In the genomic region with DNA sequence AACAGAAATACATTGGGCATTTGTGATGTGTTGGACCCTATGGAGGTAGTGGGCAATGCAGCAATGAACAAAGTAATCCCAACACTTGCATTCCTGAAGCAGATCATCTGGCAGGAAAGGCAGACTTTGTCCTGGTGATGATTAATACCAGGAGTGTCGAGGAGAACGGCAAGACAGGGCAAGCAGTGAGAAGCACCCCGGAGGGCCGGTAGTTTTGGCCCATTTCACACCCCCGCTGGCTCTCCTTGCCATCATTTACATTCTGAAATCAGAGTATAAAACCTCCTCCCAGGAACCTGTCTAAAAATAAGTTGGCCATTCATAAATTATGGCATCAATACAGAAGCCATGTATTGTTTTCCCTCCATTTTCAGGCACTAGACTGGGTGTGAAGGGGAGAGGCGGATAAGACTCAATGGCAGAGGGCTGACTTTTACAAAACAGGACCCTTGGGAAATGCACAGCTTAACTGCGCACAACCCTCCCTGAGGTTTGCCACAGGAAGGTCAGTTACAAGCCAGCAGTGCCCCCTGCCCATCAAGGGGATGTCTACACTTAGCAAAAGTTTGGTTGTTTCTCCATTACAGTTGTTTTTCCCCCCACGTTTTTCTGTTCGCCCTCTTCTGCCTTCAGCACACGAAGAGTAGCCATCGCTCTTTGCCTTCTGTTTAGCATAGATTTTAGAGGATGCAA, we compare ENCODE assay signal across 18 cellular contexts. TPM values are rescaled to one million over a fixed set of nuclear protein-coding genes. Genes with fewer than 3 reads are reported as not detected.
DNase-seq lines count a peak whose midpoint lies in the region; ATAC-seq, FAIRE-seq and TF ChIP-seq lines count a peak whose summit lies in the region.
"Had no signal": no experiment of that assay in that cellular context is flagged by ENCODE, and none has a peak within 500 bp of the region (broad histone marks: within the 10 kb centered on the region; RNA-seq: fewer than 3 reads in every experiment).

No MANE protein-coding gene starts in this region.

- no peak overlapping the region for H3K4me3 Mint-ChIP-seq in MCF 10A (ENCODE audit: unreplicated experiment)

- POLR2A ChIA-PET in MCF 10A (lab: Yijun Ruan, JAX): no interaction called here
- POLR2A ChIA-PET in GM12878 (lab: Charles Lee): no interaction called here

- H3K36me3 ChIP-seq in mammary epithelial cell (ENCODE audit: insufficient read depth, low read length): no peaks in the 10 kb centered on the region
- no peaks in the 10 kb centered on the region for H3K36me3 ChIP-seq in GM12878 (ENCODE audit: control insufficient read depth in 2 of 2, insufficient read depth in 2 of 2, low read length in 1 of 2)
- H3K36me3 ChIP-seq in iPS DF 6.9 (ENCODE audit: control insufficient read depth, insufficient read depth, low read length): no peaks in the 10 kb centered on the region

- H3K79me2 ChIP-seq in mammary epithelial cell (ENCODE audit: insufficient read depth, low read length) (no peaks in the 10 kb centered on the region), GM12878 (ENCODE audit: control insufficient read depth, insufficient read depth, low read length) (no peaks in the 10 kb centered on the region)

- WGBS in mammary epithelial cell (ENCODE audit: low coverage, missing lambda C conversion rate): 45% methylated on average over 10 of the region's 11 CpGs
- WGBS in GM12878 (ENCODE audit: insufficient coverage, insufficient replicate concordance, low lambda C conversion rate, missing lambda C conversion rate): 27% methylated on average over 11 of the region's 11 CpGs
- WGBS in iPS DF 6.9 (ENCODE audit: insufficient coverage, insufficient read length): no CpG with 5 or more reads among the region's 11 CpGs

- H4K20me1 ChIP-seq in mammary epithelial cell (ENCODE audit: insufficient read depth, low read length) (no peaks in the 10 kb centered on the region), GM12878 (ENCODE audit: control insufficient read depth, insufficient read depth) (no peaks in the 10 kb centered on the region)

- peak overlapping the region; percentile 18 for H2AFZ ChIP-seq in mammary epithelial cell (ENCODE audit: low read depth, low read length)
- no peak overlapping the region for H2AFZ ChIP-seq in GM12878 (ENCODE audit: control insufficient read depth, low read depth, low read length)

- no peaks in the 10 kb centered on the region for H3K4me1 Mint-ChIP-seq in MCF 10A (ENCODE audit: insufficient read depth, unreplicated experiment)

- peak overlapping the region; percentile 11 for H3K4me2 ChIP-seq in mammary epithelial cell (ENCODE audit: insufficient read depth, low read depth, low read length)
- H3K4me2 ChIP-seq in GM12878 (ENCODE audit: control insufficient read depth, insufficient read depth): no peak overlapping the region

- no peak for FAIRE-seq in GM12878 (lab: Jason Lieb, UNC)
- FAIRE-seq: H54 had no signal

- H3K9me3 ChIP-seq in mammary epithelial cell (replicated peaks; ENCODE audit: insufficient read depth, low read length): no peaks in the 10 kb centered on the region
- no peaks in the 10 kb centered on the region for H3K9me3 ChIP-seq in GM12878 (replicated peaks; ENCODE audit: control insufficient read depth, insufficient read depth, low read length)
- no peaks in the 10 kb centered on the region for H3K9me3 ChIP-seq in iPS DF 6.9 (ENCODE audit: control insufficient read depth, insufficient read depth, low read length)

- H3K36me3 Mint-ChIP-seq in MCF 10A (ENCODE audit: insufficient read depth, unreplicated experiment): no peaks in the 10 kb centered on the region

- CTCF ChIA-PET in mammary epithelial cell (lab: Charles Lee; ENCODE audit: low non-redundant PET): no interaction called here
- CTCF ChIA-PET in MCF 10A (lab: Yijun Ruan, JAX): interaction anchor here (0.8 kb wide), 1 partner anchor 1120 kb away, joined by 3 read pairs; no protein-coding TSS in a partner anchor
- CTCF ChIA-PET in GM12878 (lab: Yijun Ruan, JAX): no interaction called here

- TF ChIP-seq CTCF in mammary epithelial cell (conservative IDR thresholded peaks at IDR 0.05 in 1 of 2, IDR thresholded peaks at IDR 0.05 in 1 of 2; ENCODE audit: extremely low read depth in 1 of 2, insufficient read depth in 1 of 2, low read depth in 1 of 2, low read length in 2 of 2): no peak
- TF ChIP-seq CTCF in MCF 10A (IDR thresholded peaks at IDR 0.05; ENCODE audit: unreplicated experiment): no peak
- TF ChIP-seq CTCF in GM12878 (IDR thresholded peaks at IDR 0.05 in 2 of 3, conservative IDR thresholded peaks at IDR 0.05 in 1 of 3; ENCODE audit: control insufficient read depth in 2 of 3, extremely low read depth in 1 of 3, insufficient read depth in 1 of 3, low read depth in 3 of 3, low read length in 3 of 3): no peak; a peak in 1 of 6 replicates

- peak; percentile 14 for DNase-seq in mammary epithelial cell
- no peak for DNase-seq in MCF 10A (ENCODE audit: unreplicated experiment)
- DNase-seq in GM12878 (ENCODE audit: low read depth, low spot score): no peak
- peak; percentile 11 for DNase-seq in iPS DF 6.9 (ENCODE audit: low read depth, low spot score)
- no peak for DNase-seq in activated T-cell treated with anti-CD3 and anti-CD28 coated beads for 4 hours
- no peak for DNase-seq in activated effector memory CD4-positive, alpha-beta T cell treated with Interleukin-2 at 50 U/mL for 16 hours
- DNase-seq in cerebellar nuclear complex (lab: John Stamatoyannopoulos, UW): no peak
- DNase-seq: AML-193, DMS79 treated with DMSO at 0.1 percent for 48 hours, GDM1, MM.1S, NCI-H2081, NCI-H345, NCI-H69, PC-3 had no signal

- H3K4me3 ChIP-seq in mammary epithelial cell (replicated peaks in 1 of 3; ENCODE audit: insufficient read depth in 1 of 3, low read depth in 2 of 3, low read length in 3 of 3) (no peak overlapping the region), GM12878 (no peak overlapping the region), iPS DF 6.9 (ENCODE audit: low read length) (no peak overlapping the region)
- H3K4me3 ChIP-seq: SK-N-MC had no signal

- BruUV-seq in mammary epithelial cell (replicated peaks; lab: Mats Ljungman, UMichigan): no TSS peak
- no TSS peak for BruUV-seq in MCF 10A (replicated peaks; lab: Mats Ljungman, UMichigan)
- no TSS peak for BruUV-seq in GM12878 (replicated peaks; lab: Mats Ljungman, UMichigan)

- H3K27me3 ChIP-seq in mammary epithelial cell (ENCODE audit: insufficient read depth, low read length): no peaks in the 10 kb centered on the region
- no peaks in the 10 kb centered on the region; a peak in 1 of 4 replicates for H3K27me3 ChIP-seq in GM12878 (replicated peaks in 1 of 2; ENCODE audit: control insufficient read depth in 2 of 2, insufficient read depth in 2 of 2, low read length in 1 of 2)
- no peaks in the 10 kb centered on the region for H3K27me3 ChIP-seq in iPS DF 6.9 (ENCODE audit: control insufficient read depth, insufficient read depth, low read length)

- H3K27ac ChIP-seq in mammary epithelial cell (ENCODE audit: insufficient read depth, low read depth, low read length) (no peak overlapping the region), GM12878 (ENCODE audit: control insufficient read depth, insufficient read depth) (no peak overlapping the region), iPS DF 6.9 (ENCODE audit: low read length) (no peak overlapping the region)
- H3K27ac ChIP-seq: SK-N-MC had no signal

- no peak for TF ChIP-seq EP300 in GM12878 (IDR thresholded peaks at IDR 0.05; ENCODE audit: borderline replicate concordance in 1 of 2, control insufficient read depth in 1 of 2, low read depth in 2 of 2, low read length in 2 of 2)

- peak; percentile 13; the same call in 1 of the 2 replicates for TF ChIP-seq RAD21 in GM12878 (IDR thresholded peaks at IDR 0.05; ENCODE audit: insufficient read depth, low read depth, low read length)

- intact Hi-C loops in mammary epithelial cell (cut with micrococcal nuclease): no loop called here
- intact Hi-C loops in MCF 10A (cut with micrococcal nuclease): no loop called here
- intact Hi-C loops in GM12878 (cut with micrococcal nuclease; ENCODE audit: unreplicated experiment): no loop called here

- in situ Hi-C loops in mammary epithelial cell (cut with MboI; ENCODE audit: low sequenced_read_pairs in 2 of 2) (no loop called here), GM12878 (cut with MboI) (no loop called here)

- H3K27me3 Mint-ChIP-seq in MCF 10A (ENCODE audit: insufficient read depth, unreplicated experiment): no peaks in the 10 kb centered on the region

- H3K9ac ChIP-seq in mammary epithelial cell (ENCODE audit: insufficient read depth, low read length) (no peak overlapping the region), GM12878 (ENCODE audit: control insufficient read depth, insufficient read depth, low read length) (no peak overlapping the region)

- H3K4me1 ChIP-seq in mammary epithelial cell (ENCODE audit: insufficient read depth, low read length) (peaks cover 26% of the 10 kb centered on the region), GM12878 (ENCODE audit: control insufficient read depth, insufficient read depth, low read length) (no peaks in the 10 kb centered on the region), iPS DF 6.9 (ENCODE audit: control insufficient read depth, insufficient read depth, low read length) (peaks cover 1% of the 10 kb centered on the region; the same call in 1 of the 2 replicates)

- dilution Hi-C loops in mammary epithelial cell (cut with HindIII; ENCODE audit: low sequenced_read_pairs): no loop called here

- RAD21 ChIA-PET in GM12878 (lab: Charles Lee; ENCODE audit: unreplicated experiment): no interaction called here

- no peak overlapping the region for H3K27ac Mint-ChIP-seq in MCF 10A (ENCODE audit: low read depth, unreplicated experiment)

- SMC1A ChIA-PET in GM12878 (lab: Charles Lee; ENCODE audit: uncharacterized antibody, unreplicated experiment): no interaction called here

- H3K9me3 Mint-ChIP-seq in MCF 10A (ENCODE audit: unreplicated experiment): peaks cover 17% of the 10 kb centered on the region

- TF ChIP-seq POLR2A in GM12878 (IDR thresholded peaks at IDR 0.05; ENCODE audit: low read depth, low read length): no peak

- no peak for ATAC-seq in GM12878
- no peak for ATAC-seq in GM21526 (IDR thresholded peaks at IDR 0.05; ENCODE audit: low FRiP score, unreplicated experiment)
- ATAC-seq: PC-3 had no signal

RNA-seq across cellular contexts. Expression of a gene that starts 55.6 kb away (rescaled TPM):
- total RNA-seq in mammary epithelial cell (under 1 TPM in 1 of 2 donors, not detected in 1; 0.26 TPM), MCF 10A (2022) (not detected in 2 replicates), GM12878 (2014; rRNA removed) (not detected in 2 replicates), GM12878 (2014; rRNA removed; fragmentation: Illumina TruSeq; extraction: Trizol) (not detected in 2 replicates), GM12878 (2021) (not detected in 2 replicates)
- polyA plus RNA-seq in mammary epithelial cell (0.36 TPM), GM12878 (2011; rRNA removed) (0.81 and 0.84 TPM in 2 replicates), GM12878 (2014; fragmentation: Illumina TruSeq; extraction: Trizol) (not detected in 2 replicates), GM12878 (2014; fragmentation: Nextera tagmentation; extraction: Ambion mirVana) (not detected), GM12878 (2014; rRNA removed) (not detected in 2 replicates), GM12878 (2016; fragmentation: Nextera tagmentation; extraction: Ambion mirVana) (not detected)
- 0.83 TPM for polyA minus RNA-seq in mammary epithelial cell
- not detected in 2 replicates for total RNA-seq in GM12878 (2013; cell fraction: nucleolus; rRNA removed)
- polyA plus RNA-seq in GM12878 (2011; ENCODE audit: low read depth): not detected
- polyA plus RNA-seq in GM12878 (2011; cell fraction: cytosol; rRNA removed): 0.69 and 3.2 TPM in 2 replicates
- 1.8 and 2.5 TPM in 2 replicates for polyA plus RNA-seq in GM12878 (2011; cell fraction: nucleus; rRNA removed)
- not detected in 2 replicates for polyA plus RNA-seq in GM12878 (2012)
- 0.36 and 3.7 TPM in 2 replicates for polyA minus RNA-seq in GM12878 (2011; rRNA and poly(A)+ RNA removed)
- not detected in 2 replicates for polyA minus RNA-seq in GM12878 (2011; cell fraction: cytosol; rRNA and poly(A)+ RNA removed)
- polyA minus RNA-seq in GM12878 (2011; cell fraction: nucleus; rRNA and poly(A)+ RNA removed): 1.5 and 6.4 TPM in 2 replicates
- total RNA-seq: PC-3 had no signal

Comparison
In these comparisons a context has a peak if more than half of its experiments do, and no peak if none do; other contexts are left out.
1. DNase-seq: peak in mammary epithelial cell (single experiment) and iPS DF 6.9 (single experiment); none in MCF 10A (single experiment), GM12878 (single experiment), activated T-cell treated with anti-CD3 and anti-CD28 coated beads for 4 hours (single experiment), activated effector memory CD4-positive, alpha-beta T cell treated with Interleukin-2 at 50 U/mL for 16 hours (single experiment) and cerebellar nuclear complex (0 of 2).